12 cellular contexts compared by ENCODE assay signal in the genomic region with DNA sequence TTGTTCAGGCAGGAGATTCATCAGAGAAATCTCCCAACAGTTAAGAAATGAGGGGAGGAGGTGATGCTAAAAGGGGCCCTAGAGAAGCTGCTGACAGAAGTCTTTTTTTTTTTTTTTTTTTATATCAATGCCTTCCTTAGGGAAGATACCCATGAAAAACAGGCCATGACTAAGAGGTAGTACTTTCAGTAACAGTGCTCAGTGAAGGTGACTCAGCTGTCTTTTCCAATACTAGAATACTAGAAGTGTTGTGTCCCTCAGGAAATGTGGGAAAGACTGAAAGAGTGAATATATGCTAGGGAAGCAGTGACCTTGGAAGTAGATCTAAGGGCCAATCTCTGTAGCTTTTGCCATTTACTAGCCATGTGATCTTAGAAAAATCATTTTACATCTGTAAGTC.
DNase-seq lines count a peak whose midpoint lies in the region; TF ChIP-seq lines count a peak whose summit lies in the region.
"Had no signal": no experiment of that assay in that cellular context is flagged by ENCODE, and none has a peak within 500 bp of the region (broad histone marks: within the 10 kb centered on the region; RNA-seq: fewer than 3 reads in every experiment).

No MANE protein-coding gene starts in this region.

- DNase-seq in AG08395 (ENCODE audit: low spot score) (peak; percentile 68), HS-27A (ENCODE audit: low read depth) (peak; percentile 15), astrocyte of the spinal cord (ENCODE audit: low read depth, low spot score) (peak; percentile 54), glomerular visceral epithelial cell (ENCODE audit: extremely low spot score) (peak; percentile 33), iPS-NIHi7 (ENCODE audit: extremely low spot score) (no peak), amygdala (lab: John Stamatoyannopoulos, UW) (no peak)
- no peak for DNase-seq in stimulated activated naive CD4-positive, alpha-beta T cell treated with Interleukin-2 at 50 U/mL for 16 hours (lab: John Stamatoyannopoulos, UW)
- DNase-seq in activated CD8-positive, alpha-beta memory T cell treated with anti-CD3 and anti-CD28 coated beads for 24 hours, result no peak
- DNase-seq: activated naive CD4-positive, alpha-beta T cell; cerebellar nuclear complex; NCI-H446 treated with DMSO at 0.1 percent for 48 hours had no signal

- in situ Hi-C loops in astrocyte of the spinal cord (cut with HindIII; ENCODE audit: low sequenced_read_pairs), result no loop called here

- no peak overlapping the region for H3K4me3 ChIP-seq in astrocyte of the spinal cord (ENCODE audit: low read depth, low read length)
- H3K4me3 ChIP-seq: GM12878 had no signal

- TF ChIP-seq CTCF in astrocyte of the spinal cord (IDR thresholded peaks at IDR 0.05; ENCODE audit: low read depth, low read length), result no peak

Comparison
In these comparisons a context has a peak if more than half of its experiments do, and no peak if none do; other contexts are left out.
1. DNase-seq: peak in AG08395 (single experiment), HS-27A (single experiment), astrocyte of the spinal cord (single experiment) and glomerular visceral epithelial cell (single experiment); none in stimulated activated naive CD4-positive, alpha-beta T cell treated with Interleukin-2 at 50 U/mL for 16 hours (single experiment), iPS-NIHi7 (single experiment), activated CD8-positive, alpha-beta memory T cell treated with anti-CD3 and anti-CD28 coated beads for 24 hours (single experiment) and amygdala (0 of 56).